In genomic region chr17:27564463-27564862, GRCh38 we compare ENCODE assay signal across 1 cellular context.
A peak's percentile ranks its signal among the peaks of the same experiment; 100 is the strongest.
TF ChIP-seq lines count a peak whose summit lies in the region.

No MANE protein-coding gene starts in this region.

TF ChIP-seq in K562, 482 proteins besides CTCF, POLR2A, EP300 and RAD21 (continued from another document):
- TF ChIP-seq ZNF740 (CRISPR knock-in tag; IDR thresholded peaks at IDR 0.05), result peak; percentile 30; the same call in 1 of the 2 replicates
- peak in 1 of 2 experiments; percentile 87; a peak in 2 of 4 replicates for TF ChIP-seq ZNF740 (tag; IDR thresholded peaks at IDR 0.05)
- TF ChIP-seq RAD51 (IDR thresholded peaks at IDR 0.05; ENCODE audit: borderline replicate concordance, low read depth), result peak; percentile 61; the same call in 1 of the 2 replicates
- peak; percentile 19 for TF ChIP-seq ZNF280A (IDR thresholded peaks at IDR 0.05; ENCODE audit: low read depth, partially characterized antibody)
- TF ChIP-seq FOXJ2 (tag; IDR thresholded peaks at IDR 0.05), result no peak
- no peak for TF ChIP-seq SMARCB1 (IDR thresholded peaks at IDR 0.05; ENCODE audit: insufficient read length, low read depth)
- TF ChIP-seq CC2D1A (IDR thresholded peaks at IDR 0.05), result peak; percentile 51; the same call in 1 of the 2 replicates
- no peak for TF ChIP-seq SAFB2 (IDR thresholded peaks at IDR 0.05; ENCODE audit: borderline replicate concordance, low read depth, low read length, severe bottlenecking)
- no peak for TF ChIP-seq NFIX (CRISPR knock-in tag; IDR thresholded peaks at IDR 0.05; ENCODE audit: low read depth)
- TF ChIP-seq POLR2B (IDR thresholded peaks at IDR 0.05; ENCODE audit: low read depth, partially characterized antibody), result no peak
- no peak for TF ChIP-seq CLOCK (CRISPR knock-in tag; IDR thresholded peaks at IDR 0.05; ENCODE audit: borderline replicate concordance)
- no peak for TF ChIP-seq ZNF778 (CRISPR knock-in tag; IDR thresholded peaks at IDR 0.05)
- no peak for TF ChIP-seq KLF10 (CRISPR knock-in tag; IDR thresholded peaks at IDR 0.05)
- no peak for TF ChIP-seq MYBL2 (IDR thresholded peaks at IDR 0.05; ENCODE audit: low read depth)
- TF ChIP-seq MYBL2 (CRISPR knock-in tag; IDR thresholded peaks at IDR 0.05; ENCODE audit: borderline replicate concordance), result no peak
- 0 out of 2 replicates have a peak, but pooled peaks have one; percentile 14 for TF ChIP-seq ZNF592 (IDR thresholded peaks at IDR 0.05)
- TF ChIP-seq CHAMP1 (IDR thresholded peaks at IDR 0.05), result no peak
- peak; percentile 78 for TF ChIP-seq NFYB (IDR thresholded peaks at IDR 0.05; ENCODE audit: extremely low read depth, insufficient read length)
- no peak for TF ChIP-seq TAF7 (tag; IDR thresholded peaks at IDR 0.05)
- TF ChIP-seq ZNF57 (CRISPR knock-in tag; IDR thresholded peaks at IDR 0.05), result no peak
- TF ChIP-seq AFF1 (IDR thresholded peaks at IDR 0.05; ENCODE audit: low read depth in 1 of 2, partially characterized antibody in 2 of 2), result no peak
- no peak for TF ChIP-seq HES1 (IDR thresholded peaks at IDR 0.05; ENCODE audit: low read depth)
- TF ChIP-seq TRIM24 (IDR thresholded peaks at IDR 0.05), result no peak
- TF ChIP-seq DDX20 (tag; IDR thresholded peaks at IDR 0.05; ENCODE audit: low read depth), result no peak
- TF ChIP-seq USF1 (CRISPR knock-in tag; IDR thresholded peaks at IDR 0.05), result peak; percentile 67
- TF ChIP-seq CGGBP1 (CRISPR knock-in tag; IDR thresholded peaks at IDR 0.05), result no peak
- no peak for TF ChIP-seq SMARCA4 (IDR thresholded peaks at IDR 0.05)
- TF ChIP-seq TARDBP (IDR thresholded peaks at IDR 0.05), result no peak
- TF ChIP-seq RBM25 (IDR thresholded peaks at IDR 0.05; ENCODE audit: low read depth, low read length, severe bottlenecking), result peak; percentile 64
- TF ChIP-seq ZNF586 (CRISPR knock-in tag; conservative IDR thresholded peaks at IDR 0.05), result no peak
- no peak for TF ChIP-seq ESRRB (CRISPR knock-in tag; IDR thresholded peaks at IDR 0.05; ENCODE audit: borderline replicate concordance)
- no peak for TF ChIP-seq NCOA4 (IDR thresholded peaks at IDR 0.05; ENCODE audit: partially characterized antibody)
- no peak for TF ChIP-seq WHSC1 (IDR thresholded peaks at IDR 0.05; ENCODE audit: low read length)
- no peak for TF ChIP-seq ZZZ3 (IDR thresholded peaks at IDR 0.05)
- no peak for TF ChIP-seq RNF219 (CRISPR knock-in tag; IDR thresholded peaks at IDR 0.05)
- TF ChIP-seq RBM34 (IDR thresholded peaks at IDR 0.05; ENCODE audit: borderline replicate concordance, insufficient read depth, low read length), result no peak
- no peak for TF ChIP-seq FOXM1 (IDR thresholded peaks at IDR 0.05; ENCODE audit: low read depth)
- TF ChIP-seq FOXM1 (CRISPR knock-in tag; IDR thresholded peaks at IDR 0.05; ENCODE audit: low read depth), result no peak
- no peak for TF ChIP-seq ERF (CRISPR knock-in tag; IDR thresholded peaks at IDR 0.05)
- no peak for TF ChIP-seq SIX5 (IDR thresholded peaks at IDR 0.05; ENCODE audit: borderline replicate concordance in 1 of 2, insufficient read depth in 1 of 2, low read depth in 1 of 2, low read length in 2 of 2)
